Comparison of ENCODE assay signal across 13 cellular contexts in genomic region chr5:150670961-150671337, GRCh38. TPM values are rescaled to one million over a fixed set of nuclear protein-coding genes. Genes with fewer than 3 reads are reported as not detected.
A peak's percentile ranks its signal among the peaks of the same experiment; 100 is the strongest.
DNase-seq lines count a peak whose midpoint lies in the region; ATAC-seq lines count a peak whose summit lies in the region.
"Had no signal": no experiment of that assay in that cellular context is flagged by ENCODE, and none has a peak within 500 bp of the region (broad histone marks: within the 10 kb centered on the region; RNA-seq: fewer than 3 reads in every experiment).

No MANE protein-coding gene starts in this region.

- peaks cover 15% of the 10 kb centered on the region for H3K4me1 Mint-ChIP-seq in activated T-cell treated with anti-CD3 and anti-CD28 coated beads, Interleukin-2, amount 50 U/mL, for 72 hours (ENCODE audit: low read depth)
- peaks cover 5% of the 10 kb centered on the region for H3K4me1 Mint-ChIP-seq in T-helper 17 cell
- no peaks in the 10 kb centered on the region for H3K4me1 Mint-ChIP-seq in stimulated activated effector memory CD8-positive, alpha-beta T cell treated with anti-CD3 and anti-CD28 coated beads, Interleukin-12 subunit alpha, Interleukin-12 subunit beta, amount 100 ng/mL, for 72 hours

- H3K27me3 Mint-ChIP-seq in activated T-cell treated with anti-CD3 and anti-CD28 coated beads, Interleukin-2, amount 50 U/mL, for 72 hours (ENCODE audit: low read depth) = peaks cover 18% of the 10 kb centered on the region
- H3K27me3 Mint-ChIP-seq in T-helper 17 cell = peaks cover 16% of the 10 kb centered on the region

- DNase-seq in activated T-cell treated with anti-CD3 and anti-CD28 coated beads, Interleukin-2, amount 50 U/mL, for 72 hours = no peak
- no peak for DNase-seq in activated T-cell treated with anti-CD3 and anti-CD28 coated beads, Interleukin-2, amount 50 U/mL, for 1 hour
- DNase-seq in T-helper 17 cell (no peak), activated gamma-delta T cell treated with Interleukin-2 at 50 U/mL for 16 hours (no peak), SKM-1 treated with dmso at 0.1 percent for 144 hours (lab: John Stamatoyannopoulos, UW; ENCODE audit: unreplicated experiment) (no peak), NCI-H128 (lab: John Stamatoyannopoulos, UW; ENCODE audit: unreplicated experiment) (no peak)
- DNase-seq in stimulated activated effector memory CD8-positive, alpha-beta T cell treated with anti-CD3 and anti-CD28 coated beads, Interleukin-12 subunit alpha, Interleukin-12 subunit beta, amount 100 ng/mL, for 72 hours (ENCODE audit: low spot score in 2 of 2) = no peak
- DNase-seq: esophagus squamous epithelium, kidney glomerular epithelial cell, NCI-H69, occipital lobe had no signal

- peak overlapping the region; percentile 90 for H3K4me3 ChIP-seq in iPS-18c (ENCODE audit: insufficient read depth, low read depth, low read length)

- peak overlapping the region; percentile 63 to 67 for H3K4me3 Mint-ChIP-seq in activated T-cell treated with anti-CD3 and anti-CD28 coated beads, Interleukin-2, amount 50 U/mL, for 72 hours
- H3K4me3 Mint-ChIP-seq in T-helper 17 cell = peak overlapping the region; percentile 43
- H3K4me3 Mint-ChIP-seq in stimulated activated effector memory CD8-positive, alpha-beta T cell treated with anti-CD3 and anti-CD28 coated beads, Interleukin-12 subunit alpha, Interleukin-12 subunit beta, amount 100 ng/mL, for 72 hours = peak overlapping the region; percentile 70

- ATAC-seq in activated T-cell treated with anti-CD3 and anti-CD28 coated beads, Interleukin-2, amount 50 U/mL, for 72 hours (replicated peaks in 1 of 2) = no peak
- no peak for ATAC-seq in T-helper 17 cell
- no peak for ATAC-seq in stimulated activated effector memory CD8-positive, alpha-beta T cell treated with anti-CD3 and anti-CD28 coated beads, Interleukin-12 subunit alpha, Interleukin-12 subunit beta, amount 100 ng/mL, for 72 hours

- H3K27ac Mint-ChIP-seq in activated T-cell treated with anti-CD3 and anti-CD28 coated beads, Interleukin-2, amount 50 U/mL, for 72 hours = no peak overlapping the region
- no peak overlapping the region for H3K27ac Mint-ChIP-seq in T-helper 17 cell
- no peak overlapping the region for H3K27ac Mint-ChIP-seq in stimulated activated effector memory CD8-positive, alpha-beta T cell treated with anti-CD3 and anti-CD28 coated beads, Interleukin-12 subunit alpha, Interleukin-12 subunit beta, amount 100 ng/mL, for 72 hours

- H3K36me3 Mint-ChIP-seq in activated T-cell treated with anti-CD3 and anti-CD28 coated beads, Interleukin-2, amount 50 U/mL, for 72 hours (ENCODE audit: insufficient read depth in 2 of 2) = no peaks in the 10 kb centered on the region
- H3K36me3 Mint-ChIP-seq in T-helper 17 cell (ENCODE audit: low read depth) = peaks cover 2% of the 10 kb centered on the region
- H3K36me3 Mint-ChIP-seq in stimulated activated effector memory CD8-positive, alpha-beta T cell treated with anti-CD3 and anti-CD28 coated beads, Interleukin-12 subunit alpha, Interleukin-12 subunit beta, amount 100 ng/mL, for 72 hours = no peaks in the 10 kb centered on the region

- no peaks in the 10 kb centered on the region for H3K9me3 ChIP-seq in T-helper 17 cell (ENCODE audit: control insufficient read depth, low read length, poor library complexity, severe bottlenecking)
- H3K9me3 ChIP-seq in iPS-18c (ENCODE audit: control insufficient read depth, insufficient read depth, low read length) = no peaks in the 10 kb centered on the region
- H3K9me3 ChIP-seq: esophagus squamous epithelium, vagina had no signal

- H3K9me3 Mint-ChIP-seq in activated T-cell treated with anti-CD3 and anti-CD28 coated beads, Interleukin-2, amount 50 U/mL, for 72 hours = no peaks in the 10 kb centered on the region
- H3K9me3 Mint-ChIP-seq in stimulated activated effector memory CD8-positive, alpha-beta T cell treated with anti-CD3 and anti-CD28 coated beads, Interleukin-12 subunit alpha, Interleukin-12 subunit beta, amount 100 ng/mL, for 72 hours = no peaks in the 10 kb centered on the region

RNA-seq across cellular contexts. Expression of gene MYOZ3, which starts 9.9 kb away (rescaled TPM):
- total RNA-seq in activated T-cell treated with anti-CD3 and anti-CD28 coated beads, Interleukin-2, amount 50 U/mL, for 72 hours = under 1 TPM in 1 of 2 donors, not detected in 1; 0.16 TPM
- total RNA-seq in T-helper 17 cell = not detected
- total RNA-seq: vagina had no signal

RNA-seq across cellular contexts. Expression of gene RBM22, which starts 29.9 kb away (rescaled TPM):
- total RNA-seq in activated T-cell treated with anti-CD3 and anti-CD28 coated beads, Interleukin-2, amount 50 U/mL, for 72 hours = 10 to 100 TPM; 86.2 to 97.2 TPM
- 100 to 1,000 TPM in 1 of 2 donors, 10 to 100 TPM in 1; 96.0 to 105 TPM for total RNA-seq in T-helper 17 cell

RNA-seq across cellular contexts. Expression of gene SYNPO, which starts 30.5 kb away (rescaled TPM):
- under 1 TPM; 0.30 to 0.36 TPM for total RNA-seq in activated T-cell treated with anti-CD3 and anti-CD28 coated beads, Interleukin-2, amount 50 U/mL, for 72 hours
- total RNA-seq in T-helper 17 cell = 1 to 10 TPM in 1 of 2 donors, not detected in 1; 1.5 TPM
